Comparison of ENCODE assay signal across 14 cellular contexts in genomic region chr3:123317716-123318115, GRCh38.
A peak's percentile ranks its signal among the peaks of the same experiment; 100 is the strongest.
DNase-seq lines count a peak whose midpoint lies in the region; ATAC-seq, FAIRE-seq and TF ChIP-seq lines count a peak whose summit lies in the region.
"Had no signal": no experiment of that assay in that cellular context is flagged by ENCODE, and none has a peak within 500 bp of the region (broad histone marks: within the 10 kb centered on the region; RNA-seq: fewer than 3 reads in every experiment).

No MANE protein-coding gene starts in this region.

- H3K4me1 ChIP-seq in lower lobe of right lung, result no peaks in the 10 kb centered on the region
- H3K4me1 ChIP-seq: A549 had no signal

- no peaks in the 10 kb centered on the region for H3K36me3 ChIP-seq in bronchial epithelial cell (ENCODE audit: control insufficient read depth, insufficient read depth, low read length)
- no peaks in the 10 kb centered on the region for H3K36me3 ChIP-seq in lower lobe of right lung
- H3K36me3 ChIP-seq: HAP-1 had no signal

- H3K9me3 Mint-ChIP-seq in stimulated activated effector memory CD8-positive, alpha-beta T cell treated with anti-CD3 and anti-CD28 coated beads, Interleukin-12 subunit alpha, Interleukin-12 subunit beta, amount 100 ng/mL, for 72 hours, result no peaks in the 10 kb centered on the region
- H3K9me3 Mint-ChIP-seq in progenitor cell of endocrine pancreas (ENCODE audit: low read depth), result no peaks in the 10 kb centered on the region
- H3K9me3 Mint-ChIP-seq: CD8-positive, alpha-beta T cell had no signal

- FAIRE-seq in bronchial epithelial cell (lab: Jason Lieb, UNC), result peak; percentile 18
- FAIRE-seq: A549, GM19239 had no signal

- H3K27me3 ChIP-seq in bronchial epithelial cell (ENCODE audit: control insufficient read depth, insufficient read depth, low read length) (peaks cover 7% of the 10 kb centered on the region), lower lobe of right lung (ENCODE audit: low read depth) (no peaks in the 10 kb centered on the region)

- DNase-seq in bronchial epithelial cell (ENCODE audit: low read depth) (no peak), lower lobe of right lung (peak; percentile 20), left colon (no peak), progenitor cell of endocrine pancreas (ENCODE audit: low spot score, unreplicated experiment) (no peak)
- DNase-seq in stimulated activated effector memory CD8-positive, alpha-beta T cell treated with anti-CD3 and anti-CD28 coated beads, Interleukin-12 subunit alpha, Interleukin-12 subunit beta, amount 100 ng/mL, for 72 hours (ENCODE audit: low spot score in 2 of 2), result no peak
- DNase-seq: AML-193; Calu3; CD8-positive, alpha-beta T cell; DMS79 treated with DMSO at 0.1 percent for 48 hours; GF-D8 had no signal

- no peaks in the 10 kb centered on the region for H3K36me3 Mint-ChIP-seq in stimulated activated effector memory CD8-positive, alpha-beta T cell treated with anti-CD3 and anti-CD28 coated beads, Interleukin-12 subunit alpha, Interleukin-12 subunit beta, amount 100 ng/mL, for 72 hours
- H3K36me3 Mint-ChIP-seq in progenitor cell of endocrine pancreas (ENCODE audit: insufficient read depth), result peaks cover 16% of the 10 kb centered on the region
- H3K36me3 Mint-ChIP-seq: CD8-positive, alpha-beta T cell had no signal

- H3K4me3 ChIP-seq in bronchial epithelial cell (ENCODE audit: low read depth, low read length), result no peak overlapping the region
- no peak overlapping the region for H3K4me3 ChIP-seq in lower lobe of right lung
- H3K4me3 ChIP-seq: A549, HAP-1 had no signal

- ATAC-seq in lower lobe of right lung (no peak), HG02678 (IDR thresholded peaks at IDR 0.05; ENCODE audit: unreplicated experiment) (no peak), left colon (no peak)
- ATAC-seq in stimulated activated effector memory CD8-positive, alpha-beta T cell treated with anti-CD3 and anti-CD28 coated beads, Interleukin-12 subunit alpha, Interleukin-12 subunit beta, amount 100 ng/mL, for 72 hours, result peak; percentile 2
- ATAC-seq: A549; CD8-positive, alpha-beta T cell had no signal

- H3K9me3 ChIP-seq in lower lobe of right lung, result no peaks in the 10 kb centered on the region
- H3K9me3 ChIP-seq: A549, HAP-1 had no signal

- H3K27ac Mint-ChIP-seq in stimulated activated effector memory CD8-positive, alpha-beta T cell treated with anti-CD3 and anti-CD28 coated beads, Interleukin-12 subunit alpha, Interleukin-12 subunit beta, amount 100 ng/mL, for 72 hours, result peak overlapping the region; percentile 61
- no peak overlapping the region for H3K27ac Mint-ChIP-seq in progenitor cell of endocrine pancreas
- H3K27ac Mint-ChIP-seq: CD8-positive, alpha-beta T cell had no signal

- TF ChIP-seq CTCF in bronchial epithelial cell (IDR thresholded peaks at IDR 0.05; ENCODE audit: insufficient read depth, low read length, severe bottlenecking) (no peak), lower lobe of right lung (IDR thresholded peaks at IDR 0.05) (no peak), progenitor cell of endocrine pancreas (IDR thresholded peaks at IDR 0.05; ENCODE audit: unreplicated experiment) (no peak)

- H3K4me3 Mint-ChIP-seq in stimulated activated effector memory CD8-positive, alpha-beta T cell treated with anti-CD3 and anti-CD28 coated beads, Interleukin-12 subunit alpha, Interleukin-12 subunit beta, amount 100 ng/mL, for 72 hours, result no peak overlapping the region
- H3K4me3 Mint-ChIP-seq in progenitor cell of endocrine pancreas (ENCODE audit: low read depth), result no peak overlapping the region
- H3K4me3 Mint-ChIP-seq: CD8-positive, alpha-beta T cell had no signal

- H3K4me1 Mint-ChIP-seq in stimulated activated effector memory CD8-positive, alpha-beta T cell treated with anti-CD3 and anti-CD28 coated beads, Interleukin-12 subunit alpha, Interleukin-12 subunit beta, amount 100 ng/mL, for 72 hours, result peaks cover 10% of the 10 kb centered on the region
- H3K4me1 Mint-ChIP-seq in progenitor cell of endocrine pancreas (ENCODE audit: low read depth), result peaks cover 6% of the 10 kb centered on the region

- H3K27ac ChIP-seq in lower lobe of right lung, result no peak overlapping the region
- H3K27ac ChIP-seq: A549 had no signal

- intact Hi-C loops in lower lobe of right lung (cut with DNase I), result no loop called here
- intact Hi-C loops in left colon (cut with DNase I, micrococcal nuclease), result no loop called here

- H3K27me3 Mint-ChIP-seq in progenitor cell of endocrine pancreas, result no peaks in the 10 kb centered on the region
